15 cellular contexts compared by ENCODE assay signal in the genomic region with DNA sequence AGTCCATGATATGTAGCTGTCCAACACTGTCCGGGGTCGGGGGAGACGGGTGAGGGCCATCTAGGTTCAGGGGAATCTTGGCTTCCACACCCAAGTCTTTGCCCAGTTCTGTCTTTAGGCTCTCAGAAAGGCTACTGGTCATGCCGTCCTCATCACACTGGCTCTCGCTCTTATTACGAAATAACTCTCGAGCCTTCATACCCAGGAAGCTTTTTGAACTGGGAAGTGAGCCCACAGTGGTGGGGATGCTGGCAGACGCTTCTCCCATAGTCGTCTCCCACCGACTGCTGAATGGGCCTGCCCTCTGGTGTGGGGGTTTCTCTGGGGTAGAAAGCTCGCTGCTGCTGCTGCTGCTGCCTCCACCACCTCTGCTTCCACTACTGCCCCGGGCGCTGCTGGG. TPM values are rescaled to one million over a fixed set of nuclear protein-coding genes. Genes with fewer than 3 reads are reported as not detected.
"Had no signal": no experiment of that assay in that cellular context is flagged by ENCODE, and none has a peak within 500 bp of the region (broad histone marks: within the 10 kb centered on the region; RNA-seq: fewer than 3 reads in every experiment).

No MANE protein-coding gene starts in this region.

- H3K27me3 ChIP-seq: foreskin keratinocyte, pancreas, tibial nerve had no signal

- H3K27ac ChIP-seq: foreskin keratinocyte, pancreas had no signal

- H3K4me3 Mint-ChIP-seq: activated naive CD8-positive, alpha-beta T cell treated with anti-CD3 and anti-CD28 coated beads, Interleukin-2, amount 10 ng/mL, durations not matched to agents 7 days and 5 days; activated T-helper 1 cell treated with anti-CD3 and anti-CD28 coated beads, Interleukin-12 subunit alpha, Interleukin-12 subunit beta, Interleukin-2, Interleukin-4 antibody, amounts not matched to agents 30 ng/mL and 10 ng/mL and 1 ng/mL, durations not matched to agents 14 hours and 24 hours and 36 hours; immature natural killer cell; stimulated activated effector memory CD8-positive, alpha-beta T cell treated with anti-CD3 and anti-CD28 coated beads, Interleukin-12 subunit alpha, Interleukin-12 subunit beta, amount 100 ng/mL, for 72 hours had no signal

- H3K4me2 ChIP-seq: SK-N-SH had no signal

- H3K9ac ChIP-seq: SK-N-SH had no signal

- H3K9me3 Mint-ChIP-seq: activated naive CD8-positive, alpha-beta T cell treated with anti-CD3 and anti-CD28 coated beads, Interleukin-2, amount 10 ng/mL, durations not matched to agents 7 days and 5 days; activated T-helper 1 cell treated with anti-CD3 and anti-CD28 coated beads, Interleukin-12 subunit alpha, Interleukin-12 subunit beta, Interleukin-2, Interleukin-4 antibody, amounts not matched to agents 30 ng/mL and 10 ng/mL and 1 ng/mL, durations not matched to agents 14 hours and 24 hours and 36 hours; immature natural killer cell; stimulated activated effector memory CD8-positive, alpha-beta T cell treated with anti-CD3 and anti-CD28 coated beads, Interleukin-12 subunit alpha, Interleukin-12 subunit beta, amount 100 ng/mL, for 72 hours had no signal

- H3K27ac Mint-ChIP-seq: activated naive CD8-positive, alpha-beta T cell treated with anti-CD3 and anti-CD28 coated beads, Interleukin-2, amount 10 ng/mL, durations not matched to agents 7 days and 5 days; activated T-helper 1 cell treated with anti-CD3 and anti-CD28 coated beads, Interleukin-12 subunit alpha, Interleukin-12 subunit beta, Interleukin-2, Interleukin-4 antibody, amounts not matched to agents 30 ng/mL and 10 ng/mL and 1 ng/mL, durations not matched to agents 14 hours and 24 hours and 36 hours; immature natural killer cell; stimulated activated effector memory CD8-positive, alpha-beta T cell treated with anti-CD3 and anti-CD28 coated beads, Interleukin-12 subunit alpha, Interleukin-12 subunit beta, amount 100 ng/mL, for 72 hours had no signal

- H3K4me1 Mint-ChIP-seq: immature natural killer cell; stimulated activated effector memory CD8-positive, alpha-beta T cell treated with anti-CD3 and anti-CD28 coated beads, Interleukin-12 subunit alpha, Interleukin-12 subunit beta, amount 100 ng/mL, for 72 hours had no signal

- H3K27me3 Mint-ChIP-seq: activated naive CD8-positive, alpha-beta T cell treated with anti-CD3 and anti-CD28 coated beads, Interleukin-2, amount 10 ng/mL, durations not matched to agents 7 days and 5 days had no signal

- DNase-seq: activated CD4-positive, CD25-positive, alpha-beta regulatory T cell treated with anti-CD3 and anti-CD28 coated beads, Interleukin-2, amount 50 U/mL, for 72 hours; activated naive CD8-positive, alpha-beta T cell treated with anti-CD3 and anti-CD28 coated beads, Interleukin-2, amount 10 ng/mL, durations not matched to agents 7 days and 5 days; foreskin keratinocyte; glutamatergic neuron; immature natural killer cell; SK-N-SH; stimulated activated CD4-positive, alpha-beta T cell treated with anti-CD3 and anti-CD28 coated beads, Interleukin-12 subunit alpha, Interleukin-12 subunit beta, amount 100 ng/mL, for 4 hours; stimulated activated CD4-positive, alpha-beta T cell treated with anti-CD3 and anti-CD28 coated beads, Interleukin-2, amount 100 ng/mL, for 24 hours; T-helper 1 cell; T1000 had no signal

- FAIRE-seq: pancreas had no signal

- ATAC-seq: foreskin keratinocyte; stimulated activated effector memory CD8-positive, alpha-beta T cell treated with anti-CD3 and anti-CD28 coated beads, Interleukin-12 subunit alpha, Interleukin-12 subunit beta, amount 100 ng/mL, for 72 hours had no signal

- H3K4me1 ChIP-seq: foreskin keratinocyte, pancreas had no signal

- H3K9me3 ChIP-seq: pancreas, SK-N-SH, tibial nerve had no signal

- H3K4me3 ChIP-seq: lung, pancreas, tibial nerve had no signal

RNA-seq across cellular contexts. Expression of a gene that starts 18.2 kb away (rescaled TPM):
- total RNA-seq: activated T-helper 1 cell treated with anti-CD3 and anti-CD28 coated beads, Interleukin-12 subunit alpha, Interleukin-12 subunit beta, Interleukin-2, Interleukin-4 antibody, amounts not matched to agents 30 ng/mL and 10 ng/mL and 1 ng/mL, durations not matched to agents 14 hours and 24 hours and 36 hours had no signal
